Comparison of ENCODE assay signal across 23 cellular contexts in the genomic region with DNA sequence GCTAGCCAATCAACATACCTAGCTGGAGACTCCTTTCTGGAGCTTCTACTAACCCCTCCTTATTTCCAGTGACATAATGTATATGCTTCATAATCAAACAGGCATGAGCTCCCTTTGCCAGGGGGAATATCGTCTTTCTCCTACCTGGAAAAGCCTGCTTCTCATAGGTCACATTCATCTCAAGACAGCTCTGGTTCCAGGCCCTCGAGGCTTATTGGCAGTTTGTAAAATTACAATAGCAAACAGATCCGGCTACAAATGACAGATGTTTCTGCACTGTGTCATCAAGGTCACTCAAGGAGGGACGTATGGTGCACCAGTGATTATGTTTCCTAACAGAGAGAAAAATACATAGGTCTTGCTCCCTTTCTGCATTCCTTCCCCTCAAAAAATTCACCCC.
"Had no signal": no experiment of that assay in that cellular context is flagged by ENCODE, and none has a peak within 500 bp of the region (broad histone marks: within the 10 kb centered on the region; RNA-seq: fewer than 3 reads in every experiment).

No MANE protein-coding gene starts in this region.

- H3K36me3 ChIP-seq: cardiac muscle cell, WERI-Rb-1 had no signal

- H3K27me3 ChIP-seq: brain microvascular endothelial cell, cardiac muscle cell had no signal

- DNase-seq: activated CD4-positive, alpha-beta T cell treated with anti-CD3 and anti-CD28 coated beads for 36 hours; activated CD8-positive, alpha-beta memory T cell treated with anti-CD3 and anti-CD28 coated beads, Interleukin-2, amount 50 U/mL, for 4 hours; activated CD8-positive, alpha-beta T cell treated with anti-CD3 and anti-CD28 coated beads for 36 hours; activated gamma-delta T cell treated with Interleukin-2 at 50 U/mL for 16 hours; activated naive CD4-positive, alpha-beta T cell treated with anti-CD3 and anti-CD28 coated beads, Interleukin-2, amount 10 ng/mL, durations not matched to agents 7 days and 5 days; activated naive CD8-positive, alpha-beta T cell treated with anti-CD3 and anti-CD28 coated beads for 36 hours; activated T-cell treated with anti-CD3 and anti-CD28 coated beads, Interleukin-2, amount 50 U/mL, for 72 hours; brain microvascular endothelial cell; Karpas-422; MM.1S; NCI-H1105; NCI-H1436; NCI-H1930; NCI-H2107; NCI-H2227 treated with DMSO at 0.1 percent for 48 hours; NCI-H446 treated with DMSO at 0.1 percent for 48 hours; RPMI8226; T-helper 1 cell; WERI-Rb-1 had no signal

- H3K27ac ChIP-seq: brain microvascular endothelial cell, cardiac muscle cell, SK-N-MC, WERI-Rb-1 had no signal

- ATAC-seq: activated CD4-positive, alpha-beta T cell treated with anti-CD3 and anti-CD28 coated beads for 36 hours; activated CD8-positive, alpha-beta T cell treated with anti-CD3 and anti-CD28 coated beads for 36 hours; activated T-cell treated with anti-CD3 and anti-CD28 coated beads, Interleukin-2, amount 50 U/mL, for 72 hours; K562; Right ventricle myocardium inferior had no signal

- H3K4me3 ChIP-seq: cardiac muscle cell, K562, SK-N-MC had no signal
